Comparison of ENCODE assay signal across 7 cellular contexts in the genomic region with DNA sequence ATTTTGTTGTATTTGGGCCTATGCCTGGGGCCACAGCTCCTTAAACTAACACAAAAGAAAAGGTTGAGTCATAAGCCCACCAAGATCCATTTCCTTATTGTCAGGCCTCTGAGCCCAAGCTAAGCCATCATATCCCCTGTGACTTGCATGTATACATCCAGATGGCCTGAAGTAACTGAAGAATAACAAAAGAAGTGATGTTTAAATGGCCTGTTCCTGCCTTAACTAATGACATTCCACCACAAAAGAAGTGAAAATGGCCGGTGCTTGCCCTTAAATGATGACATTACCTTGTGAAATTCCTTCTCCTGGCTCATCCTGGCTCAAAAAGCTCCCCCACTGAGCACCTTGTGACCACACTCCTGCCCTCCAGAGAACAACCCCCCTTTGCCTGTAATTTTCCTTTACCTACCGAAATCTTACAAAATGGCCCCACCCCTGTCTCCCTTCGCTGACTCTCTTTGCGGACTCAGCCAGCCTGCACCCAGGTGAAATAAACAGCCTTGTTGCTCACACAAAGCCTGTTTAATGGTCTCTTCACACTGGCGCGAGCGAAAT.
DNase-seq lines count a peak whose midpoint lies in the region; FAIRE-seq and TF ChIP-seq lines count a peak whose summit lies in the region.
"Not testable (repeated sequence)": the region's sequence is repeated elsewhere in the genome, so short reads cannot be mapped to it uniquely, and the experiment has no call there.

No MANE protein-coding gene starts in this region.

- H3K79me2 ChIP-seq in endothelial cell of umbilical vein (ENCODE audit: control insufficient read depth, insufficient read depth, low read length); neural progenitor cell (ENCODE audit: low read depth): not testable (repeated sequence)

- H3K9me3 ChIP-seq in ES-I3 (ENCODE audit: control insufficient read depth, insufficient read depth, low read length); HUES6 (ENCODE audit: control insufficient read depth, insufficient read depth, low read depth, low read length); endothelial cell of umbilical vein (replicated peaks; ENCODE audit: control insufficient read depth, insufficient read depth, low read length); neural progenitor cell (ENCODE audit: low read depth): not testable (repeated sequence)

- not testable (repeated sequence) for H3K4me3 Mint-ChIP-seq in neural progenitor cell

- H3F3A ChIP-seq in neural progenitor cell (ENCODE audit: low read depth): not testable (repeated sequence)

- peak overlapping the region; percentile 99 for H3K27ac ChIP-seq in HUES6 (ENCODE audit: low read depth, low read length)
- H3K27ac ChIP-seq in endothelial cell of umbilical vein (ENCODE audit: insufficient read depth, low read depth, low read length); neural progenitor cell: not testable (repeated sequence)

- dilution Hi-C loops in endothelial cell of umbilical vein (cut with MboI; ENCODE audit: extremely low pct_ligation_motif_present, low sequenced_read_pairs): not testable (repeated sequence)

- H3K9me1 ChIP-seq in endothelial cell of umbilical vein (replicated peaks; ENCODE audit: control insufficient read depth, extremely low read depth, insufficient read depth, low read length): not testable (repeated sequence)

- H3K4me3 ChIP-seq in HUES6 (ENCODE audit: low read depth, low read length) (peak overlapping the region; percentile 87), iPS-11a (ENCODE audit: low read depth, low read length) (peak overlapping the region; percentile 49)
- H3K4me3 ChIP-seq in endothelial cell of umbilical vein (replicated peaks in 1 of 3; ENCODE audit: insufficient read depth in 1 of 3, low read depth in 1 of 3, low read length in 3 of 3); neural progenitor cell: not testable (repeated sequence)

- H3K9ac ChIP-seq in ES-I3 (ENCODE audit: low read depth, low read length) (peak overlapping the region; percentile 97), HUES6 (ENCODE audit: low read length) (peak overlapping the region; percentile 99)
- not testable (repeated sequence) for H3K9ac ChIP-seq in endothelial cell of umbilical vein (replicated peaks; ENCODE audit: extremely low read depth, insufficient read depth, low read length); neural progenitor cell

- not testable (repeated sequence) for H3K4me2 ChIP-seq in endothelial cell of umbilical vein (ENCODE audit: insufficient read depth, low read length)
- peak overlapping the region; percentile 28 for H3K4me2 ChIP-seq in neural progenitor cell

- not testable (repeated sequence) for H4K20me1 ChIP-seq in endothelial cell of umbilical vein (replicated peaks; ENCODE audit: control insufficient read depth, extremely low read depth, insufficient read depth, low read length); neural progenitor cell (ENCODE audit: low read depth)

- CTCF ChIA-PET in endothelial cell of umbilical vein (lab: Charles Lee): interaction anchor here (0.8 to 1.0 kb wide), 2 partner anchors 52 to 478 kb away, joined by 3 read pairs; no protein-coding TSS in a partner anchor

- intact Hi-C loops in endothelial cell of umbilical vein (cut with micrococcal nuclease): not testable (repeated sequence)

- H3K27ac Mint-ChIP-seq in neural progenitor cell: not testable (repeated sequence)

- peak; percentile 25 for DNase-seq in astrocyte of the hippocampus (ENCODE audit: low read depth, low spot score)
- DNase-seq in endothelial cell of umbilical vein (ENCODE audit: low read depth, low spot score): peak; percentile 26
- DNase-seq in islet precursor cell: peak; percentile 76
- not testable (repeated sequence) for DNase-seq in neural progenitor cell (ENCODE audit: low spot score)

- not testable (repeated sequence) for H3K27me3 Mint-ChIP-seq in neural progenitor cell (ENCODE audit: insufficient read depth, low read depth)

- not testable (repeated sequence) for H3K9me3 Mint-ChIP-seq in neural progenitor cell

- H3K27me3 ChIP-seq in HUES6 (ENCODE audit: control insufficient read depth, insufficient read depth, low read length); endothelial cell of umbilical vein (ENCODE audit: control insufficient read depth in 2 of 2, insufficient read depth in 2 of 2, low read length in 2 of 2): not testable (repeated sequence)
- peaks cover 24% of the 10 kb centered on the region for H3K27me3 ChIP-seq in neural progenitor cell

- H3K4me1 Mint-ChIP-seq in neural progenitor cell: peaks cover 14% of the 10 kb centered on the region

- TF ChIP-seq CTCF in endothelial cell of umbilical vein (IDR thresholded peaks at IDR 0.05; ENCODE audit: extremely low read depth in 1 of 2, insufficient read depth in 1 of 2, low read depth in 1 of 2, low read length in 2 of 2); neural progenitor cell (IDR thresholded peaks at IDR 0.05): not testable (repeated sequence)

- peaks cover 30% of the 10 kb centered on the region for H3K4me1 ChIP-seq in ES-I3 (ENCODE audit: insufficient read depth, low read length)
- peaks cover 46% of the 10 kb centered on the region for H3K4me1 ChIP-seq in HUES6 (ENCODE audit: control insufficient read depth, insufficient read depth, low read length)
- not testable (repeated sequence) for H3K4me1 ChIP-seq in endothelial cell of umbilical vein (ENCODE audit: control insufficient read depth, extremely low read depth, insufficient read depth, low read length)
- peaks cover 46% of the 10 kb centered on the region for H3K4me1 ChIP-seq in neural progenitor cell

- not testable (repeated sequence) for H2AFZ ChIP-seq in endothelial cell of umbilical vein (ENCODE audit: low read depth, low read length)
- peak overlapping the region; percentile 71 for H2AFZ ChIP-seq in neural progenitor cell (replicated peaks)

- not testable (repeated sequence) for BruUV-seq in endothelial cell of umbilical vein (replicated peaks; lab: Mats Ljungman, UMichigan)

- H3K36me3 Mint-ChIP-seq in neural progenitor cell: not testable (repeated sequence)

- TF ChIP-seq POLR2A in endothelial cell of umbilical vein (IDR thresholded peaks at IDR 0.05; ENCODE audit: low read depth, low read length): not testable (repeated sequence)

- H3K36me3 ChIP-seq in ES-I3 (ENCODE audit: insufficient read depth, low read length): peaks cover 43% of the 10 kb centered on the region
- H3K36me3 ChIP-seq in HUES6 (ENCODE audit: control insufficient read depth, insufficient read depth, low read length): peaks cover 53% of the 10 kb centered on the region
- H3K36me3 ChIP-seq in endothelial cell of umbilical vein (ENCODE audit: control insufficient read depth in 2 of 2, extremely low read depth in 1 of 2, insufficient read depth in 2 of 2, low read length in 2 of 2); neural progenitor cell: not testable (repeated sequence)

- FAIRE-seq in endothelial cell of umbilical vein (lab: Jason Lieb, UNC): peak; percentile 4

- POLR2A ChIA-PET in endothelial cell of umbilical vein (lab: Charles Lee): not testable (repeated sequence)
